15 cellular contexts compared by ENCODE assay signal in the genomic region with DNA sequence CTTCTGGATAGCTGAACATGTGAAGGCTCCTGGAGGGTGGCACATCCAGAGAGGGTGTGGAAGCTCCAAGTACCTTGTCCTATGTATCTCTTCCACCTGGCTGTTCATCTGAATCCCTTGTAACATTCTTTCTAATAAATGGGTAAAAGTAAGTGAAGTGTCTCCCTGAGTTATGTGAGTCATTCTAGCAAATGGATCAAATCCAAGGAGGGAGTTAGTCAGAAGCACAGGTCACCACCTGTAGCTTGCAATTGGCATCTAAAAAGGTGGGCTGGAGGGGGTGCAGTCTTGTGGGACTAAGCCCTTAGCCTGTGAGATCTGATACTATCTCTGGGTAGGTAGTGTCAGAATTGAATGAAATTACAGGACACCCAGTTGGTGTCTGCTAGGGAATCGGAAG.
DNase-seq lines count a peak whose midpoint lies in the region; ATAC-seq, FAIRE-seq and TF ChIP-seq lines count a peak whose summit lies in the region.
"Had no signal": no experiment of that assay in that cellular context is flagged by ENCODE, and none has a peak within 500 bp of the region (broad histone marks: within the 10 kb centered on the region; RNA-seq: fewer than 3 reads in every experiment).

No MANE protein-coding gene starts in this region.

- peaks cover 13% of the 10 kb centered on the region for H3K27me3 Mint-ChIP-seq in activated T-helper 17 cell treated with anti-CD3 and anti-CD28 coated beads, Interleukin-2, amount 50 U/mL, for 72 hours
- H3K27me3 Mint-ChIP-seq in activated naive CD8-positive, alpha-beta T cell treated with anti-CD3 and anti-CD28 coated beads, Interleukin-2, amount 50 U/mL, for 24 hours = peaks cover 8% of the 10 kb centered on the region

- FAIRE-seq in H54 (lab: Jason Lieb, UNC) (peak; percentile 89), pancreas (lab: Jason Lieb, UNC) (no peak)

- TF ChIP-seq POLR2A in H54 (IDR thresholded peaks at IDR 0.05; ENCODE audit: low read depth, low read length) = no peak

- CTCF ChIA-PET in SK-N-SH (lab: Yijun Ruan, JAX) = no interaction called here

- no peaks in the 10 kb centered on the region for H3K36me3 ChIP-seq in SK-N-SH (replicated peaks in 1 of 2; ENCODE audit: control insufficient read depth in 1 of 2, insufficient read depth in 2 of 2, low read length in 1 of 2)
- no peaks in the 10 kb centered on the region for H3K36me3 ChIP-seq in pancreas
- H3K36me3 ChIP-seq: BLaER1, brain microvascular endothelial cell, suprapubic skin had no signal

- no peak overlapping the region for H3K4me3 Mint-ChIP-seq in activated T-helper 17 cell treated with anti-CD3 and anti-CD28 coated beads, Interleukin-2, amount 50 U/mL, for 72 hours
- H3K4me3 Mint-ChIP-seq in activated naive CD8-positive, alpha-beta T cell treated with anti-CD3 and anti-CD28 coated beads, Interleukin-2, amount 50 U/mL, for 24 hours = no peak overlapping the region

- H3K27ac ChIP-seq in SK-N-SH (ENCODE audit: low read depth in 2 of 2, low read length in 1 of 2) = 0 out of 4 replicates have a peak overlapping the region, but pooled peaks of 1 of the 2 experiments have one; percentile 6
- peak overlapping the region in 1 of 4 donors; percentile 34 for H3K27ac ChIP-seq in pancreas
- H3K27ac ChIP-seq: BLaER1, brain microvascular endothelial cell, SK-N-MC, suprapubic skin had no signal

- no peaks in the 10 kb centered on the region for H4K20me1 ChIP-seq in SK-N-SH (ENCODE audit: insufficient read depth)
- H4K20me1 ChIP-seq: BLaER1 had no signal

- DNase-seq in H54 (ENCODE audit: insufficient read length, low spot score) (no peak), SK-N-SH (no peak), pancreas (no peak), cerebellum (ENCODE audit: low spot score) (no peak)
- no peak for DNase-seq in activated naive CD8-positive, alpha-beta T cell treated with anti-CD3 and anti-CD28 coated beads, Interleukin-2, amount 50 U/mL, for 24 hours
- DNase-seq: activated gamma-delta T cell treated with Interleukin-2 at 50 U/mL for 16 hours, brain microvascular endothelial cell, head of caudate nucleus, NCI-H1048 had no signal

- POLR2A ChIA-PET in SK-N-SH (lab: Yijun Ruan, JAX) = no interaction called here

- H3K9me3 ChIP-seq in SK-N-SH (no peaks in the 10 kb centered on the region), pancreas (no peaks in the 10 kb centered on the region)
- H3K9me3 ChIP-seq: BLaER1, suprapubic skin had no signal

- no peak; a peak in 1 of 4 replicates for TF ChIP-seq EP300 in SK-N-SH (IDR thresholded peaks at IDR 0.05; ENCODE audit: borderline replicate concordance in 1 of 2, low read depth in 1 of 2, low read length in 1 of 2)

- no peaks in the 10 kb centered on the region for H3K4me1 Mint-ChIP-seq in activated T-helper 17 cell treated with anti-CD3 and anti-CD28 coated beads, Interleukin-2, amount 50 U/mL, for 72 hours
- no peaks in the 10 kb centered on the region for H3K4me1 Mint-ChIP-seq in activated naive CD8-positive, alpha-beta T cell treated with anti-CD3 and anti-CD28 coated beads, Interleukin-2, amount 50 U/mL, for 24 hours

- no peaks in the 10 kb centered on the region for H3K9me3 Mint-ChIP-seq in activated T-helper 17 cell treated with anti-CD3 and anti-CD28 coated beads, Interleukin-2, amount 50 U/mL, for 72 hours
- H3K9me3 Mint-ChIP-seq in activated naive CD8-positive, alpha-beta T cell treated with anti-CD3 and anti-CD28 coated beads, Interleukin-2, amount 50 U/mL, for 24 hours = no peaks in the 10 kb centered on the region

- H3K4me3 ChIP-seq in SK-N-SH (ENCODE audit: low read depth in 2 of 2, low read length in 1 of 2) = no peak overlapping the region
- no peak overlapping the region for H3K4me3 ChIP-seq in pancreas
- H3K4me3 ChIP-seq: BLaER1, SK-N-MC, suprapubic skin had no signal

- H3K27ac Mint-ChIP-seq in activated T-helper 17 cell treated with anti-CD3 and anti-CD28 coated beads, Interleukin-2, amount 50 U/mL, for 72 hours = no peak overlapping the region
- no peak overlapping the region for H3K27ac Mint-ChIP-seq in activated naive CD8-positive, alpha-beta T cell treated with anti-CD3 and anti-CD28 coated beads, Interleukin-2, amount 50 U/mL, for 24 hours

- peaks cover 23% of the 10 kb centered on the region for H3F3A ChIP-seq in SK-N-SH (replicated peaks; ENCODE audit: insufficient read depth)

- H3K9ac ChIP-seq in SK-N-SH = no peak overlapping the region
- H3K9ac ChIP-seq: BLaER1 had no signal

- H3K27me3 ChIP-seq in SK-N-SH (ENCODE audit: insufficient read depth) (no peaks in the 10 kb centered on the region), pancreas (no peaks in the 10 kb centered on the region)
- H3K27me3 ChIP-seq: BLaER1, brain microvascular endothelial cell, suprapubic skin had no signal

- H3K79me2 ChIP-seq in SK-N-SH (ENCODE audit: insufficient read depth) = peaks cover 78% of the 10 kb centered on the region

- H3K4me1 ChIP-seq in SK-N-SH (ENCODE audit: control insufficient read depth in 1 of 2, insufficient read depth in 2 of 2, low read depth in 1 of 2, low read length in 1 of 2) = peaks cover 0 to 63% of the 10 kb centered on the region in 2 experiments; a peak in 2 of 4 replicates
- peaks cover 5 to 8% (median 6%) of the 10 kb centered on the region in 3 donors for H3K4me1 ChIP-seq in pancreas

- H2AFZ ChIP-seq in SK-N-SH (ENCODE audit: low read depth) = no peak overlapping the region

- 69% methylated on average over 1 of the region's 1 CpG for WGBS in SK-N-SH (ENCODE audit: low lambda C conversion rate)
- WGBS in pancreas, 2 donors = 79 to 84% methylated on average over 1 of the region's 1 CpG

- no peaks in the 10 kb centered on the region for H3K9me2 ChIP-seq in SK-N-SH

- TF ChIP-seq CTCF in SK-N-SH (IDR thresholded peaks at IDR 0.05) (no peak), pancreas (IDR thresholded peaks at IDR 0.05) (no peak)

- intact Hi-C loops in pancreas (cut with DNase I) = no loop called here

- no peaks in the 10 kb centered on the region for H3K36me3 Mint-ChIP-seq in activated T-helper 17 cell treated with anti-CD3 and anti-CD28 coated beads, Interleukin-2, amount 50 U/mL, for 72 hours (ENCODE audit: low read depth)
- no peaks in the 10 kb centered on the region for H3K36me3 Mint-ChIP-seq in activated naive CD8-positive, alpha-beta T cell treated with anti-CD3 and anti-CD28 coated beads, Interleukin-2, amount 50 U/mL, for 24 hours (ENCODE audit: low read depth)

- peak overlapping the region; percentile 2; the same call in 1 of the 2 replicates for H3K4me2 ChIP-seq in SK-N-SH
- H3K4me2 ChIP-seq: BLaER1 had no signal

- peak; percentile 53 for ATAC-seq in esophagus mucosa
- ATAC-seq in pancreas = peak in 3 of 4 donors; percentile 18 to 52 (median 39)
- no peak for ATAC-seq in activated T-helper 17 cell treated with anti-CD3 and anti-CD28 coated beads, Interleukin-2, amount 50 U/mL, for 72 hours (replicated peaks)
- ATAC-seq in activated naive CD8-positive, alpha-beta T cell treated with anti-CD3 and anti-CD28 coated beads, Interleukin-2, amount 50 U/mL, for 24 hours = no peak
- no peak for ATAC-seq in HG02938 (IDR thresholded peaks at IDR 0.05; ENCODE audit: unreplicated experiment)

- no peak for TF ChIP-seq RAD21 in SK-N-SH (IDR thresholded peaks at IDR 0.05; ENCODE audit: low read length)

TF ChIP-seq in SK-N-SH, 30 proteins besides CTCF, POLR2A, EP300 and RAD21 (continues in another document):
- TF ChIP-seq EZH2phosphoT487 (IDR thresholded peaks at IDR 0.05; ENCODE audit: borderline replicate concordance, low read depth) = no peak
- TF ChIP-seq, protein P1, sequence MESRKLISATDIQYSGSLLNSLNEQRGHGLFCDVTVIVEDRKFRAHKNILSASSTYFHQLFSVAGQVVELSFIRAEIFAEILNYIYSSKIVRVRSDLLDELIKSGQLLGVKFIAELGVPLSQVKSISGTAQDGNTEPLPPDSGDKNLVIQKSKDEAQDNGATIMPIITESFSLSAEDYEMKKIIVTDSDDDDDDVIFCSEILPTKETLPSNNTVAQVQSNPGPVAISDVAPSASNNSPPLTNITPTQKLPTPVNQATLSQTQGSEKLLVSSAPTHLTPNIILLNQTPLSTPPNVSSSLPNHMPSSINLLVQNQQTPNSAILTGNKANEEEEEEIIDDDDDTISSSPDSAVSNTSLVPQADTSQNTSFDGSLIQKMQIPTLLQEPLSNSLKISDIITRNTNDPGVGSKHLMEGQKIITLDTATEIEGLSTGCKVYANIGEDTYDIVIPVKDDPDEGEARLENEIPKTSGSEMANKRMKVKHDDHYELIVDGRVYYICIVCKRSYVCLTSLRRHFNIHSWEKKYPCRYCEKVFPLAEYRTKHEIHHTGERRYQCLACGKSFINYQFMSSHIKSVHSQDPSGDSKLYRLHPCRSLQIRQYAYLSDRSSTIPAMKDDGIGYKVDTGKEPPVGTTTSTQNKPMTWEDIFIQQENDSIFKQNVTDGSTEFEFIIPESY (IDR thresholded peaks at IDR 0.05; ENCODE audit: borderline replicate concordance, low read depth) = no peak
- TF ChIP-seq GABPA (IDR thresholded peaks at IDR 0.05; ENCODE audit: low read depth) = no peak
- TF ChIP-seq, protein P2, sequence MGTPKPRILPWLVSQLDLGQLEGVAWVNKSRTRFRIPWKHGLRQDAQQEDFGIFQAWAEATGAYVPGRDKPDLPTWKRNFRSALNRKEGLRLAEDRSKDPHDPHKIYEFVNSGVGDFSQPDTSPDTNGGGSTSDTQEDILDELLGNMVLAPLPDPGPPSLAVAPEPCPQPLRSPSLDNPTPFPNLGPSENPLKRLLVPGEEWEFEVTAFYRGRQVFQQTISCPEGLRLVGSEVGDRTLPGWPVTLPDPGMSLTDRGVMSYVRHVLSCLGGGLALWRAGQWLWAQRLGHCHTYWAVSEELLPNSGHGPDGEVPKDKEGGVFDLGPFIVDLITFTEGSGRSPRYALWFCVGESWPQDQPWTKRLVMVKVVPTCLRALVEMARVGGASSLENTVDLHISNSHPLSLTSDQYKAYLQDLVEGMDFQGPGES (IDR thresholded peaks at IDR 0.05; ENCODE audit: low read depth, low read length) = no peak
- TF ChIP-seq NFIC (IDR thresholded peaks at IDR 0.05; ENCODE audit: borderline replicate concordance) = peak; percentile 78
- TF ChIP-seq YY1 (IDR thresholded peaks at IDR 0.05; ENCODE audit: low read depth) = no peak
- no peak for TF ChIP-seq RFX5 (IDR thresholded peaks at IDR 0.05; ENCODE audit: low read length)
- no peak for TF ChIP-seq MXI1 (IDR thresholded peaks at IDR 0.05; ENCODE audit: low read depth, low read length)
- no peak for TF ChIP-seq MEF2A (IDR thresholded peaks at IDR 0.05; ENCODE audit: borderline replicate concordance, low read depth)
- no peak for TF ChIP-seq RXRA (IDR thresholded peaks at IDR 0.05; ENCODE audit: borderline replicate concordance, low read depth)
- TF ChIP-seq SMC3 (IDR thresholded peaks at IDR 0.05; ENCODE audit: low read depth, low read length) = no peak
- TF ChIP-seq TEAD4 (IDR thresholded peaks at IDR 0.05; ENCODE audit: borderline replicate concordance, insufficient read depth) = no peak
- TF ChIP-seq SIN3A (IDR thresholded peaks at IDR 0.05; ENCODE audit: borderline replicate concordance, low read depth, low read length) = no peak

Comparison
In these comparisons a context has a peak if more than half of its experiments do, and no peak if none do; other contexts are left out.
1. ATAC-seq: peak in esophagus mucosa (single experiment) and pancreas (3 of 4); none in activated T-helper 17 cell treated with anti-CD3 and anti-CD28 coated beads, Interleukin-2, amount 50 U/mL, for 72 hours (single experiment), activated naive CD8-positive, alpha-beta T cell treated with anti-CD3 and anti-CD28 coated beads, Interleukin-2, amount 50 U/mL, for 24 hours (single experiment) and HG02938 (single experiment).